3 cellular contexts compared by ENCODE assay signal in genomic region chr7:23488714-23489113, GRCh38. TPM values are rescaled to one million over a fixed set of nuclear protein-coding genes. Genes with fewer than 3 reads are reported as not detected.
"Had no signal": no experiment of that assay in that cellular context is flagged by ENCODE, and none has a peak within 500 bp of the region (broad histone marks: within the 10 kb centered on the region; RNA-seq: fewer than 3 reads in every experiment).

No MANE protein-coding gene starts in this region.

RNA-seq across cellular contexts. Expression of gene IGF2BP3, which starts 18.4 kb away (rescaled TPM):
- total RNA-seq: Right ventricle myocardium inferior, Right ventricle myocardium superior had no signal

RNA-seq across cellular contexts. Expression of gene TRA2A, which starts 43.1 kb away (rescaled TPM):
- total RNA-seq: SK-MEL-5 had no signal
